ENCODE assay signal across 16 cellular contexts in the genomic region with DNA sequence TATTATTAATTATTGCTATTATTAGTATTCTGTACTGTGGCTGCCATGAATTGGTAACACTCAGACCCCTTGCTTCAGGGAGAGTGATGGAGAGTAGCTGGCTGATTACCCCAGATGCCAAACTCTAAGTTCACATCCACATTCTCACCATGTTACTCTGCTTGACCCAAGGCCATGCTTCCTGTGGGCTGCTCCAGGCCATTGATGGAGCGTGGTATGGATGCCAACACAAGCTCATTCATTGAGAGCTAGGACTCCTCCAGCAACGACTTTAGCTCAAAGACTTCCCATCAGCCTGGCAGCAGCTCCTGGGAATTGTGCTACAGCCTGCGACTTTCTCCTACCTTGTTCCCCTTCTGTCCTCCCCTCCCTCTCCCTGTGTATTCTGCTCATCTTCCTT.
"Had no signal": no experiment of that assay in that cellular context is flagged by ENCODE, and none has a peak within 500 bp of the region (broad histone marks: within the 10 kb centered on the region; RNA-seq: fewer than 3 reads in every experiment).

No MANE protein-coding gene starts in this region.

- H3K9me3 Mint-ChIP-seq: dendritic cell treated with granulocyte-macrophage colony-stimulating factor and Interleukin-4, amounts not matched to agents 40 ng/mL and 50 ng/mL, for 4 days; naive thymus-derived CD8-positive, alpha-beta T cell; stimulated activated memory B cell treated with anti-CD40 and anti-IgM and Interleukin-4, amounts not matched to agents 10 μg/mL and 1 μg/mL and 100 μg/mL, for 72 hours; stimulated activated naive CD8-positive, alpha-beta T cell treated with anti-CD3 and anti-CD28 coated beads, Interleukin-15, Interleukin-2, amounts not matched to agents 100 ng/mL and 50 ng/mL, for 24 hours had no signal

- H3K36me3 ChIP-seq: pancreas, right lobe of liver, tibial artery, upper lobe of right lung, vagina had no signal

- H3K27me3 ChIP-seq: foreskin keratinocyte, pancreas, right lobe of liver, tibial artery, upper lobe of right lung, vagina had no signal

- H3K4me1 ChIP-seq: foreskin keratinocyte, upper lobe of right lung had no signal

- DNase-seq: foreskin keratinocyte; mucosa of descending colon; naive thymus-derived CD8-positive, alpha-beta T cell; occipital lobe; psoas muscle; stimulated activated CD4-positive, alpha-beta T cell treated with anti-CD3 and anti-CD28 coated beads, Interleukin-15, amount 100 ng/mL, for 24 hours; stimulated activated CD4-positive, alpha-beta T cell treated with anti-CD3 and anti-CD28 coated beads, Interleukin-1b, Interleukin-23, amount 100 ng/mL, for 48 hours; stimulated activated CD4-positive, alpha-beta T cell treated with anti-CD3 and anti-CD28 coated beads, Interleukin-4, amount 100 ng/mL, for 24 hours; upper lobe of right lung had no signal

- H3K27me3 Mint-ChIP-seq: dendritic cell treated with granulocyte-macrophage colony-stimulating factor and Interleukin-4, amounts not matched to agents 40 ng/mL and 50 ng/mL, for 4 days; stimulated activated memory B cell treated with anti-CD40 and anti-IgM and Interleukin-4, amounts not matched to agents 10 μg/mL and 1 μg/mL and 100 μg/mL, for 72 hours; stimulated activated naive CD8-positive, alpha-beta T cell treated with anti-CD3 and anti-CD28 coated beads, Interleukin-15, Interleukin-2, amounts not matched to agents 100 ng/mL and 50 ng/mL, for 24 hours had no signal

- H3K4me3 ChIP-seq: mucosa of descending colon, pancreas, psoas muscle, right lobe of liver, tibial artery, upper lobe of right lung, vagina had no signal

- H3K36me3 Mint-ChIP-seq: naive thymus-derived CD8-positive, alpha-beta T cell; stimulated activated memory B cell treated with anti-CD40 and anti-IgM and Interleukin-4, amounts not matched to agents 10 μg/mL and 1 μg/mL and 100 μg/mL, for 72 hours had no signal

- H3K27ac ChIP-seq: foreskin keratinocyte, pancreas, psoas muscle, tibial artery, upper lobe of right lung, vagina had no signal

- H3K4me1 Mint-ChIP-seq: naive thymus-derived CD8-positive, alpha-beta T cell; stimulated activated memory B cell treated with anti-CD40 and anti-IgM and Interleukin-4, amounts not matched to agents 10 μg/mL and 1 μg/mL and 100 μg/mL, for 72 hours had no signal

- H3K9me3 ChIP-seq: mucosa of descending colon, pancreas, psoas muscle, right lobe of liver, tibial artery, upper lobe of right lung, vagina had no signal

- ATAC-seq: mucosa of descending colon; naive thymus-derived CD8-positive, alpha-beta T cell; psoas muscle; stimulated activated memory B cell treated with anti-CD40 and anti-IgM and Interleukin-4, amounts not matched to agents 10 μg/mL and 1 μg/mL and 100 μg/mL, for 72 hours; upper lobe of right lung had no signal

- H3K27ac Mint-ChIP-seq: dendritic cell treated with granulocyte-macrophage colony-stimulating factor and Interleukin-4, amounts not matched to agents 40 ng/mL and 50 ng/mL, for 4 days; naive thymus-derived CD8-positive, alpha-beta T cell; stimulated activated memory B cell treated with anti-CD40 and anti-IgM and Interleukin-4, amounts not matched to agents 10 μg/mL and 1 μg/mL and 100 μg/mL, for 72 hours; stimulated activated naive CD8-positive, alpha-beta T cell treated with anti-CD3 and anti-CD28 coated beads, Interleukin-15, Interleukin-2, amounts not matched to agents 100 ng/mL and 50 ng/mL, for 24 hours had no signal

- H3K4me3 Mint-ChIP-seq: dendritic cell treated with granulocyte-macrophage colony-stimulating factor and Interleukin-4, amounts not matched to agents 40 ng/mL and 50 ng/mL, for 4 days; naive thymus-derived CD8-positive, alpha-beta T cell; stimulated activated memory B cell treated with anti-CD40 and anti-IgM and Interleukin-4, amounts not matched to agents 10 μg/mL and 1 μg/mL and 100 μg/mL, for 72 hours; stimulated activated naive CD8-positive, alpha-beta T cell treated with anti-CD3 and anti-CD28 coated beads, Interleukin-15, Interleukin-2, amounts not matched to agents 100 ng/mL and 50 ng/mL, for 24 hours had no signal
